Comparison of ENCODE assay signal across 9 cellular contexts in genomic region chr11:46895821-46896220, GRCh38. TPM values are rescaled to one million over a fixed set of nuclear protein-coding genes. Genes with fewer than 3 reads are reported as not detected.
DNase-seq lines count a peak whose midpoint lies in the region; ATAC-seq lines count a peak whose summit lies in the region.
"Had no signal": no experiment of that assay in that cellular context is flagged by ENCODE, and none has a peak within 500 bp of the region (broad histone marks: within the 10 kb centered on the region; RNA-seq: fewer than 3 reads in every experiment).

No MANE protein-coding gene starts in this region.

- no peak for ATAC-seq in GM18498 (IDR thresholded peaks at IDR 0.05; ENCODE audit: unreplicated experiment)

- DNase-seq in NCI-H2029 treated with DMSO at 0.1 percent for 48 hours (lab: John Stamatoyannopoulos, UW) (peak; percentile 86), midbrain (lab: John Stamatoyannopoulos, UW) (peak; percentile 54), ureter (ENCODE audit: low spot score) (peak; percentile 55), EL (no peak), NCI-H1930 (lab: John Stamatoyannopoulos, UW) (no peak)
- DNase-seq: small intestine had no signal

- H3K27ac ChIP-seq in cingulate gyrus (ENCODE audit: low read depth, low read length) = peak overlapping the region; percentile 24
- H3K27ac ChIP-seq: KMS-11 had no signal

RNA-seq across cellular contexts. Expression of gene LRP4, which starts 22.5 kb away (rescaled TPM):
- total RNA-seq in ureter = 8.6 TPM

RNA-seq across cellular contexts. Expression of gene CSTPP1, which starts 40.7 kb away (rescaled TPM):
- 43.0 TPM for total RNA-seq in ureter

RNA-seq across cellular contexts. Expression of gene CKAP5, which starts 49.7 kb away (rescaled TPM):
- total RNA-seq in ureter = 86.4 TPM

Comparison
In these comparisons a context has a peak if more than half of its experiments do, and no peak if none do; other contexts are left out.
1. DNase-seq: peak in NCI-H2029 treated with DMSO at 0.1 percent for 48 hours (single experiment), midbrain (single experiment) and ureter (single experiment); none in EL (single experiment) and NCI-H1930 (0 of 2).